13 cellular contexts compared by ENCODE assay signal in the genomic region with DNA sequence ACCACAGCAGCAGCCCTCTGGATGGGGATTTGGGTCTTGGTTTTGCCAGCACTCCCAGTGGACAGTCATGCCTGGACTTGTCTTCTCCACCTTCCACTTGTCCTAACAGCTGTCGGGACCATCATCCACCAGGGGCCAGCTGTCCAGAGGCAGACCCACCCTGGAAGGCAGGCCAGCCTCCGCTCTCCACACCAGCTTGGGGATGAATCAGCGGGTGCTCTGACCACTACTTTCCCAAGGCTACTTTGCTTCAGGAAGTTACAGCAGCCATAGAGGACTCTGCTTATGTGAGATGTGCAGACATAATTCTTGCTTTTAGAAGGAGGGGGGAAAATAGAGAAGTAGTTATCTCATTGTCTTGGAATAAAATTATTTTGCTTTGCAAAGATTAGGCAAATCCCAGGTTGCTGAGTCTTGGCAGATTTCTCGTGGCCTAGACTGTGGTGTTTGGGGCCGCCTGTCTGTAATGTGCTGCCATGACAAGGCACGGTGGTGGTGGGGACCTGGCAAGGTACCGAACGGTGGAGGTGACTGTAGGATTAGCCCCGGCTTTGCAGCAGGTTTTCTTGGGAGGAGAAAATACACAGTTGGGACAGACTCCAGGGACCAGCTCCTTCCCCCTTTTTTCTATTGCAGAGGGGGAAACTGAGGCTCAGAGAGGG.
DNase-seq lines count a peak whose midpoint lies in the region; ATAC-seq, FAIRE-seq and TF ChIP-seq lines count a peak whose summit lies in the region.
"Had no signal": no experiment of that assay in that cellular context is flagged by ENCODE, and none has a peak within 500 bp of the region (broad histone marks: within the 10 kb centered on the region; RNA-seq: fewer than 3 reads in every experiment).

No MANE protein-coding gene starts in this region.

- no peak for ATAC-seq in HG02678 (IDR thresholded peaks at IDR 0.05; ENCODE audit: unreplicated experiment)
- ATAC-seq: gastrocnemius medialis had no signal

- FAIRE-seq in urothelium cell line (lab: Jason Lieb, UNC) = peak; percentile 23

- H3K4me1 Mint-ChIP-seq in activated CD4-positive, alpha-beta memory T cell treated with anti-CD3 and anti-CD28 coated beads for 36 hours (ENCODE audit: low read depth) = no peaks in the 10 kb centered on the region
- H3K4me1 Mint-ChIP-seq in activated CD4-positive, alpha-beta memory T cell treated with anti-CD3 and anti-CD28 coated beads, Interleukin-2, amount 10 ng/mL, durations not matched to agents 7 days and 5 days = no peaks in the 10 kb centered on the region

- POLR2A ChIA-PET in activated CD4-positive, alpha-beta memory T cell treated with anti-CD3 and anti-CD28 coated beads for 36 hours (lab: Charles Lee) = no interaction called here
- POLR2A ChIA-PET in activated CD4-positive, alpha-beta memory T cell treated with anti-CD3 and anti-CD28 coated beads, Interleukin-2, amount 10 ng/mL, durations not matched to agents 7 days and 5 days (lab: Charles Lee) = no interaction called here

- intact Hi-C loops in activated CD4-positive, alpha-beta memory T cell treated with anti-CD3 and anti-CD28 coated beads for 36 hours (cut with micrococcal nuclease) = no loop called here

- H3K4me3 Mint-ChIP-seq in activated CD4-positive, alpha-beta memory T cell treated with anti-CD3 and anti-CD28 coated beads for 36 hours = no peak overlapping the region
- H3K4me3 Mint-ChIP-seq in activated CD4-positive, alpha-beta memory T cell treated with anti-CD3 and anti-CD28 coated beads, Interleukin-2, amount 10 ng/mL, durations not matched to agents 7 days and 5 days = no peak overlapping the region

- DNase-seq in activated CD4-positive, alpha-beta memory T cell treated with anti-CD3 and anti-CD28 coated beads for 36 hours = no peak
- no peak for DNase-seq in activated CD4-positive, alpha-beta memory T cell treated with anti-CD3 and anti-CD28 coated beads, Interleukin-2, amount 10 ng/mL, durations not matched to agents 7 days and 5 days
- peak; percentile 52 to 76 for DNase-seq in cardiac fibroblast (ENCODE audit: low read depth in 2 of 2)
- peak; percentile 73 for DNase-seq in iris pigment epithelial cell (ENCODE audit: low read depth)
- DNase-seq in urothelium cell line (ENCODE audit: low spot score) = no peak
- DNase-seq in cerebellar cortex (ENCODE audit: low spot score) = no peak
- DNase-seq in NCI-H128 (lab: John Stamatoyannopoulos, UW; ENCODE audit: unreplicated experiment) = no peak
- DNase-seq: activated CD4-positive, alpha-beta T cell treated with anti-CD3 and anti-CD28 coated beads for 48 hours; gastrocnemius medialis; Peyer's patch; stimulated activated CD4-positive, alpha-beta T cell treated with anti-CD3 and anti-CD28 coated beads, Interleukin-4, amount 100 ng/mL, for 24 hours had no signal

- peaks cover 7% of the 10 kb centered on the region for H3K27me3 Mint-ChIP-seq in activated CD4-positive, alpha-beta memory T cell treated with anti-CD3 and anti-CD28 coated beads for 36 hours
- peaks cover 13% of the 10 kb centered on the region for H3K27me3 Mint-ChIP-seq in activated CD4-positive, alpha-beta memory T cell treated with anti-CD3 and anti-CD28 coated beads, Interleukin-2, amount 10 ng/mL, durations not matched to agents 7 days and 5 days

- H3K4me3 ChIP-seq in cardiac fibroblast (replicated peaks in 1 of 2; ENCODE audit: low read depth in 2 of 2, low read length in 2 of 2) = no peak overlapping the region
- H3K4me3 ChIP-seq: gastrocnemius medialis, Peyer's patch, tibial artery had no signal

- no peaks in the 10 kb centered on the region for H3K36me3 Mint-ChIP-seq in activated CD4-positive, alpha-beta memory T cell treated with anti-CD3 and anti-CD28 coated beads for 36 hours
- no peaks in the 10 kb centered on the region for H3K36me3 Mint-ChIP-seq in activated CD4-positive, alpha-beta memory T cell treated with anti-CD3 and anti-CD28 coated beads, Interleukin-2, amount 10 ng/mL, durations not matched to agents 7 days and 5 days (ENCODE audit: low read depth)

- peak overlapping the region; percentile 19 for H3K27ac Mint-ChIP-seq in activated CD4-positive, alpha-beta memory T cell treated with anti-CD3 and anti-CD28 coated beads for 36 hours
- no peak overlapping the region for H3K27ac Mint-ChIP-seq in activated CD4-positive, alpha-beta memory T cell treated with anti-CD3 and anti-CD28 coated beads, Interleukin-2, amount 10 ng/mL, durations not matched to agents 7 days and 5 days

- no peaks in the 10 kb centered on the region for H3K9me3 Mint-ChIP-seq in activated CD4-positive, alpha-beta memory T cell treated with anti-CD3 and anti-CD28 coated beads for 36 hours
- H3K9me3 Mint-ChIP-seq in activated CD4-positive, alpha-beta memory T cell treated with anti-CD3 and anti-CD28 coated beads, Interleukin-2, amount 10 ng/mL, durations not matched to agents 7 days and 5 days = no peaks in the 10 kb centered on the region

- TF ChIP-seq CTCF in cardiac fibroblast (IDR thresholded peaks at IDR 0.05; ENCODE audit: low read depth, low read length) = peak; percentile 51

- CTCF ChIA-PET in activated CD4-positive, alpha-beta memory T cell treated with anti-CD3 and anti-CD28 coated beads for 36 hours (lab: Charles Lee) = no interaction called here
- CTCF ChIA-PET in activated CD4-positive, alpha-beta memory T cell treated with anti-CD3 and anti-CD28 coated beads, Interleukin-2, amount 10 ng/mL, durations not matched to agents 7 days and 5 days (lab: Charles Lee) = no interaction called here

Comparison
In these comparisons a context has a peak if more than half of its experiments do, and no peak if none do; other contexts are left out.
1. DNase-seq: peak in cardiac fibroblast (2 of 2) and iris pigment epithelial cell (single experiment); none in activated CD4-positive, alpha-beta memory T cell treated with anti-CD3 and anti-CD28 coated beads for 36 hours (single experiment), activated CD4-positive, alpha-beta memory T cell treated with anti-CD3 and anti-CD28 coated beads, Interleukin-2, amount 10 ng/mL, durations not matched to agents 7 days and 5 days (single experiment), urothelium cell line (single experiment), cerebellar cortex (single experiment) and NCI-H128 (single experiment).